21 cellular contexts compared by ENCODE assay signal in genomic region chr12:115569694-115570093, GRCh38.
A peak's percentile ranks its signal among the peaks of the same experiment; 100 is the strongest.
DNase-seq lines count a peak whose midpoint lies in the region; ATAC-seq and TF ChIP-seq lines count a peak whose summit lies in the region.
"Had no signal": no experiment of that assay in that cellular context is flagged by ENCODE, and none has a peak within 500 bp of the region (broad histone marks: within the 10 kb centered on the region; RNA-seq: fewer than 3 reads in every experiment).

No MANE protein-coding gene starts in this region.

- ATAC-seq in HG03139 (IDR thresholded peaks at IDR 0.05; ENCODE audit: unreplicated experiment), result no peak
- ATAC-seq: mucosa of descending colon had no signal

- DNase-seq in Daoy (ENCODE audit: low read depth) (peak; percentile 35), NCI-H774 (lab: John Stamatoyannopoulos, UW) (peak; percentile 6), choroid plexus epithelial cell (ENCODE audit: low read depth) (peak; percentile 9), uterus (no peak)
- DNase-seq in activated CD4-positive, alpha-beta memory T cell treated with anti-CD3 and anti-CD28 coated beads for 36 hours, result no peak
- no peak for DNase-seq in activated CD4-positive, alpha-beta T cell treated with anti-CD3 and anti-CD28 coated beads for 48 hours
- DNase-seq: activated CD4-positive, alpha-beta T cell treated with anti-CD3 and anti-CD28 coated beads for 1 hour; activated CD8-positive, alpha-beta memory T cell treated with anti-CD3 and anti-CD28 coated beads, Interleukin-2, amount 50 U/mL, for 4 hours; cortex of kidney; erythroblast; mucosa of descending colon; NCI-H226; SIG-M5; stimulated activated CD4-positive, alpha-beta T cell treated with anti-CD3 and anti-CD28 coated beads, Interleukin-4, amount 100 ng/mL, for 24 hours; stimulated activated CD8-positive, alpha-beta memory T cell treated with anti-CD3 and anti-CD28 coated beads, Interleukin-4, amount 100 ng/mL, for 48 hours; T-helper 9 cell; testis had no signal

- TF ChIP-seq EP300 in neural cell (conservative IDR thresholded peaks at IDR 0.05; ENCODE audit: poor library complexity, severe bottlenecking), result no peak

- H3K9me2 ChIP-seq in neural cell (ENCODE audit: insufficient read depth, low read length), result no peaks in the 10 kb centered on the region

- POLR2A ChIA-PET in activated CD4-positive, alpha-beta memory T cell treated with anti-CD3 and anti-CD28 coated beads for 36 hours (lab: Charles Lee), result no interaction called here

- intact Hi-C loops in uterus (cut with DNase I; ENCODE audit: low total_unique reads), result loop anchor here (2.0 to 10.0 kb wide), 2 partner anchors 145 to 847 kb away; no protein-coding TSS in a partner anchor
- intact Hi-C loops in activated CD4-positive, alpha-beta memory T cell treated with anti-CD3 and anti-CD28 coated beads for 36 hours (cut with micrococcal nuclease), result no loop called here

- H2AFZ ChIP-seq in neural cell (ENCODE audit: low read depth, low read length), result no peak overlapping the region

- H3K27ac Mint-ChIP-seq in activated CD4-positive, alpha-beta memory T cell treated with anti-CD3 and anti-CD28 coated beads for 36 hours, result no peak overlapping the region

- H3K36me3 Mint-ChIP-seq in activated CD4-positive, alpha-beta memory T cell treated with anti-CD3 and anti-CD28 coated beads for 36 hours, result no peaks in the 10 kb centered on the region

- H3K27me3 ChIP-seq in neural cell (ENCODE audit: insufficient read depth, low read depth, low read length), result no peaks in the 10 kb centered on the region
- H3K27me3 ChIP-seq in uterus, result no peaks in the 10 kb centered on the region
- H3K27me3 ChIP-seq: BLaER1, testis had no signal

- no peaks in the 10 kb centered on the region for H3F3A ChIP-seq in neural cell (ENCODE audit: insufficient read depth, low read length, poor library complexity, severe bottlenecking)

- CTCF ChIA-PET in activated CD4-positive, alpha-beta memory T cell treated with anti-CD3 and anti-CD28 coated beads for 36 hours (lab: Charles Lee), result no interaction called here

- H3K9ac ChIP-seq in neural cell (ENCODE audit: low read length), result no peak overlapping the region
- H3K9ac ChIP-seq: BLaER1, KMS-11 had no signal

- no peak overlapping the region for H3K4me3 Mint-ChIP-seq in activated CD4-positive, alpha-beta memory T cell treated with anti-CD3 and anti-CD28 coated beads for 36 hours

- TF ChIP-seq POLR2A in uterus (IDR thresholded peaks at IDR 0.05), result no peak

- H3K9me3 Mint-ChIP-seq in activated CD4-positive, alpha-beta memory T cell treated with anti-CD3 and anti-CD28 coated beads for 36 hours, result no peaks in the 10 kb centered on the region

- H3K79me2 ChIP-seq in neural cell (replicated peaks; ENCODE audit: insufficient read depth, low read length), result no peaks in the 10 kb centered on the region

- H3K36me3 ChIP-seq in neural cell (ENCODE audit: insufficient read depth, low read length) (no peaks in the 10 kb centered on the region), uterus (no peaks in the 10 kb centered on the region)
- H3K36me3 ChIP-seq: BLaER1 had no signal

- no peak overlapping the region for H3K4me2 ChIP-seq in neural cell (ENCODE audit: low read length)
- H3K4me2 ChIP-seq: BLaER1, KMS-11 had no signal

- no peaks in the 10 kb centered on the region for H4K20me1 ChIP-seq in neural cell (ENCODE audit: insufficient read depth)
- H4K20me1 ChIP-seq: BLaER1 had no signal

- H3K4me1 ChIP-seq in uterus, result no peaks in the 10 kb centered on the region
- H3K4me1 ChIP-seq: BLaER1 had no signal

- H3K27me3 Mint-ChIP-seq in activated CD4-positive, alpha-beta memory T cell treated with anti-CD3 and anti-CD28 coated beads for 36 hours, result no peaks in the 10 kb centered on the region

- TF ChIP-seq RAD21 in neural cell (conservative IDR thresholded peaks at IDR 0.05), result peak; percentile 40

- no peaks in the 10 kb centered on the region for H3K4me1 Mint-ChIP-seq in activated CD4-positive, alpha-beta memory T cell treated with anti-CD3 and anti-CD28 coated beads for 36 hours (ENCODE audit: low read depth)

- peak overlapping the region; percentile 37 for H3K4me3 ChIP-seq in choroid plexus epithelial cell (ENCODE audit: low read depth, low read length)
- no peak overlapping the region for H3K4me3 ChIP-seq in neural cell (ENCODE audit: low read length)
- H3K4me3 ChIP-seq in uterus, result no peak overlapping the region
- H3K4me3 ChIP-seq: BLaER1, mucosa of descending colon had no signal

- H3K9me3 ChIP-seq in neural cell (ENCODE audit: low read length) (no peaks in the 10 kb centered on the region), uterus (no peaks in the 10 kb centered on the region)
- H3K9me3 ChIP-seq: BLaER1, mucosa of descending colon, testis had no signal

- no peak overlapping the region for H3K27ac ChIP-seq in neural cell (ENCODE audit: low read length)
- no peak overlapping the region for H3K27ac ChIP-seq in uterus
- H3K27ac ChIP-seq: BLaER1, KMS-11, testis had no signal

- peak; percentile 29 for TF ChIP-seq CTCF in choroid plexus epithelial cell (conservative IDR thresholded peaks at IDR 0.05; ENCODE audit: low read depth, low read length)
- no peak for TF ChIP-seq CTCF in neural cell (IDR thresholded peaks at IDR 0.05; ENCODE audit: poor library complexity, severe bottlenecking)
- TF ChIP-seq CTCF in uterus (IDR thresholded peaks at IDR 0.05), result no peak

TF ChIP-seq in neural cell, 6 proteins besides CTCF, POLR2A, EP300 and RAD21:
- TF ChIP-seq SMC3 (conservative IDR thresholded peaks at IDR 0.05; ENCODE audit: poor library complexity) (no peak), MXI1 (conservative IDR thresholded peaks at IDR 0.05; ENCODE audit: poor library complexity, severe bottlenecking) (no peak), POLR2AphosphoS5 (IDR thresholded peaks at IDR 0.05) (no peak), EZH2 (IDR thresholded peaks at IDR 0.05; ENCODE audit: borderline replicate concordance, insufficient read depth, low read length, poor library complexity, severe bottlenecking) (no peak), TAF1 (IDR thresholded peaks at IDR 0.05; ENCODE audit: low read depth) (no peak)
- TF ChIP-seq, protein P1, sequence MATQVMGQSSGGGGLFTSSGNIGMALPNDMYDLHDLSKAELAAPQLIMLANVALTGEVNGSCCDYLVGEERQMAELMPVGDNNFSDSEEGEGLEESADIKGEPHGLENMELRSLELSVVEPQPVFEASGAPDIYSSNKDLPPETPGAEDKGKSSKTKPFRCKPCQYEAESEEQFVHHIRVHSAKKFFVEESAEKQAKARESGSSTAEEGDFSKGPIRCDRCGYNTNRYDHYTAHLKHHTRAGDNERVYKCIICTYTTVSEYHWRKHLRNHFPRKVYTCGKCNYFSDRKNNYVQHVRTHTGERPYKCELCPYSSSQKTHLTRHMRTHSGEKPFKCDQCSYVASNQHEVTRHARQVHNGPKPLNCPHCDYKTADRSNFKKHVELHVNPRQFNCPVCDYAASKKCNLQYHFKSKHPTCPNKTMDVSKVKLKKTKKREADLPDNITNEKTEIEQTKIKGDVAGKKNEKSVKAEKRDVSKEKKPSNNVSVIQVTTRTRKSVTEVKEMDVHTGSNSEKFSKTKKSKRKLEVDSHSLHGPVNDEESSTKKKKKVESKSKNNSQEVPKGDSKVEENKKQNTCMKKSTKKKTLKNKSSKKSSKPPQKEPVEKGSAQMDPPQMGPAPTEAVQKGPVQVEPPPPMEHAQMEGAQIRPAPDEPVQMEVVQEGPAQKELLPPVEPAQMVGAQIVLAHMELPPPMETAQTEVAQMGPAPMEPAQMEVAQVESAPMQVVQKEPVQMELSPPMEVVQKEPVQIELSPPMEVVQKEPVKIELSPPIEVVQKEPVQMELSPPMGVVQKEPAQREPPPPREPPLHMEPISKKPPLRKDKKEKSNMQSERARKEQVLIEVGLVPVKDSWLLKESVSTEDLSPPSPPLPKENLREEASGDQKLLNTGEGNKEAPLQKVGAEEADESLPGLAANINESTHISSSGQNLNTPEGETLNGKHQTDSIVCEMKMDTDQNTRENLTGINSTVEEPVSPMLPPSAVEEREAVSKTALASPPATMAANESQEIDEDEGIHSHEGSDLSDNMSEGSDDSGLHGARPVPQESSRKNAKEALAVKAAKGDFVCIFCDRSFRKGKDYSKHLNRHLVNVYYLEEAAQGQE (IDR thresholded peaks at IDR 0.05; ENCODE audit: borderline replicate concordance), result no peak
TF ChIP-seq in neural cell: peak in this region for 0.

Comparison
In these comparisons a context has a peak if more than half of its experiments do, and no peak if none do; other contexts are left out.
1. DNase-seq: peak in Daoy (single experiment), NCI-H774 (single experiment) and choroid plexus epithelial cell (single experiment); none in uterus (0 of 2), activated CD4-positive, alpha-beta memory T cell treated with anti-CD3 and anti-CD28 coated beads for 36 hours (single experiment) and activated CD4-positive, alpha-beta T cell treated with anti-CD3 and anti-CD28 coated beads for 48 hours (single experiment).